Comparison of ENCODE assay signal across 21 cellular contexts in the genomic region with DNA sequence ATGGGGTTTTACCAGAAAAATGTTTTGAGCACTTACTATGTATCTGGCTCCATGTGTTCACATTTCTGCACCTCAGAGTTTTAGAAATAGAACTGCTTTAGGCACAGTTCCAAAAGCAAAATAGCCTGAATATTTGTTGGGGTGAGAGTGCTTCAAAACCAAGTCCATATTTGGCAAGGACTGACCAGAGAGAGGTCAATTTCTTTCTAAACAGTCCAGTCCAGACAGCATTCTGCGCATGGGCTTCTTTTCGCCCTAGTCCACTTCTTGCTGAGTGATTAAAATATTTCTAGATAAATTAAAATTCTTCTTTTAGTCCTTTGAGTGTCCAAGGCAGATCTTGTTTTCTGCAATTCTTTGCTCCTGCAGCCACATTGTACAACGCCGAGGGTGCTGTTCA.
DNase-seq lines count a peak whose midpoint lies in the region; ATAC-seq, FAIRE-seq and TF ChIP-seq lines count a peak whose summit lies in the region.
"Had no signal": no experiment of that assay in that cellular context is flagged by ENCODE, and none has a peak within 500 bp of the region (broad histone marks: within the 10 kb centered on the region; RNA-seq: fewer than 3 reads in every experiment).

No MANE protein-coding gene starts in this region.

- no peaks in the 10 kb centered on the region for H3K27me3 Mint-ChIP-seq in chondrocyte (ENCODE audit: low read depth)
- peaks cover 4% of the 10 kb centered on the region for H3K27me3 Mint-ChIP-seq in activated T-cell treated with anti-CD3 and anti-CD28 coated beads, Interleukin-2, amount 50 U/mL, for 4 hours (ENCODE audit: low read depth)

- FAIRE-seq in urothelium cell line (lab: Jason Lieb, UNC), result no peak
- FAIRE-seq: A204.1, TTC549 had no signal

- H3K9me3 Mint-ChIP-seq in chondrocyte (ENCODE audit: low read depth), result no peaks in the 10 kb centered on the region
- H3K9me3 Mint-ChIP-seq in activated T-cell treated with anti-CD3 and anti-CD28 coated beads, Interleukin-2, amount 50 U/mL, for 4 hours, result no peaks in the 10 kb centered on the region
- H3K9me3 Mint-ChIP-seq: activated CD4-positive, alpha-beta memory T cell treated with anti-CD3 and anti-CD28 coated beads for 36 hours; activated naive CD4-positive, alpha-beta T cell treated with anti-CD3 and anti-CD28 coated beads, Interleukin-2, amount 50 U/mL, for 24 hours; activated T-helper 2 cell treated with anti-CD3 and anti-CD28 coated beads, Interferon-gamma antibody, Interleukin-2, Interleukin-4, amounts not matched to agents 10 μg/mL and 5 μg/mL and 100 μg/mL, durations not matched to agents 14 hours and 24 hours and 36 hours had no signal

- H3K27me3 ChIP-seq in upper lobe of right lung, result no peaks in the 10 kb centered on the region
- H3K27me3 ChIP-seq: BE2C, Peyer's patch, SJSA1, thyroid gland had no signal

- no peaks in the 10 kb centered on the region for H3K36me3 ChIP-seq in upper lobe of right lung
- H3K36me3 ChIP-seq: BE2C, Peyer's patch, SJSA1, thyroid gland had no signal

- H3K4me3 ChIP-seq in upper lobe of right lung, result no peak overlapping the region
- H3K4me3 ChIP-seq: Peyer's patch, SJSA1, thyroid gland had no signal

- H3K27ac Mint-ChIP-seq in chondrocyte (ENCODE audit: unreplicated experiment), result peak overlapping the region; percentile 32
- H3K27ac Mint-ChIP-seq: activated CD4-positive, alpha-beta memory T cell treated with anti-CD3 and anti-CD28 coated beads for 36 hours; activated naive CD4-positive, alpha-beta T cell treated with anti-CD3 and anti-CD28 coated beads, Interleukin-2, amount 50 U/mL, for 24 hours; activated T-helper 2 cell treated with anti-CD3 and anti-CD28 coated beads, Interferon-gamma antibody, Interleukin-2, Interleukin-4, amounts not matched to agents 10 μg/mL and 5 μg/mL and 100 μg/mL, durations not matched to agents 14 hours and 24 hours and 36 hours had no signal

- intact Hi-C loops in left cardiac atrium (cut with DNase I), result no loop called here
- intact Hi-C loops in Right ventricle myocardium superior (cut with DNase I), result no loop called here
- intact Hi-C loops in upper lobe of right lung (cut with DNase I), result no loop called here

- H3K4me1 Mint-ChIP-seq in chondrocyte (ENCODE audit: low read depth), result peaks cover 38% of the 10 kb centered on the region
- no peaks in the 10 kb centered on the region for H3K4me1 Mint-ChIP-seq in activated T-cell treated with anti-CD3 and anti-CD28 coated beads, Interleukin-2, amount 50 U/mL, for 4 hours (ENCODE audit: low read depth)
- H3K4me1 Mint-ChIP-seq: activated naive CD4-positive, alpha-beta T cell treated with anti-CD3 and anti-CD28 coated beads, Interleukin-2, amount 50 U/mL, for 24 hours; naive B cell had no signal

- no peak for TF ChIP-seq CTCF in chondrocyte (IDR thresholded peaks at IDR 0.05)
- TF ChIP-seq CTCF in upper lobe of right lung (IDR thresholded peaks at IDR 0.05), result no peak

- ATAC-seq in left cardiac atrium (peak; percentile 35 to 59), Right ventricle myocardium superior (ENCODE audit: poor library complexity) (no peak), left lobe of liver (peak; percentile 26), upper lobe of right lung (peak; percentile 63)
- ATAC-seq in activated T-cell treated with anti-CD3 and anti-CD28 coated beads, Interleukin-2, amount 50 U/mL, for 4 hours, result no peak
- ATAC-seq: stimulated activated naive CD8-positive, alpha-beta T cell treated with anti-CD3 and anti-CD28 coated beads, Interleukin-15, Interleukin-2, amounts not matched to agents 100 U/mL and 50 U/mL, for 24 hours had no signal

- H3K4me3 Mint-ChIP-seq in chondrocyte (ENCODE audit: unreplicated experiment), result no peak overlapping the region
- H3K4me3 Mint-ChIP-seq in activated T-cell treated with anti-CD3 and anti-CD28 coated beads, Interleukin-2, amount 50 U/mL, for 4 hours, result no peak overlapping the region
- H3K4me3 Mint-ChIP-seq: activated CD4-positive, alpha-beta memory T cell treated with anti-CD3 and anti-CD28 coated beads for 36 hours; activated naive CD4-positive, alpha-beta T cell treated with anti-CD3 and anti-CD28 coated beads, Interleukin-2, amount 50 U/mL, for 24 hours; naive B cell had no signal

- H3K9me3 ChIP-seq in upper lobe of right lung, result no peaks in the 10 kb centered on the region
- H3K9me3 ChIP-seq: BE2C, Peyer's patch, SJSA1, thyroid gland had no signal

- H3K27ac ChIP-seq in upper lobe of right lung, result no peak overlapping the region
- H3K27ac ChIP-seq: Peyer's patch, SJSA1, thyroid gland had no signal

- DNase-seq in left cardiac atrium (no peak), Right ventricle myocardium superior (no peak), chondrocyte (ENCODE audit: low spot score) (no peak), left lobe of liver (ENCODE audit: low spot score) (no peak), upper lobe of right lung (no peak), urothelium cell line (ENCODE audit: low spot score) (no peak), kidney glomerular epithelial cell (lab: John Stamatoyannopoulos, UW) (no peak)
- no peak for DNase-seq in activated T-cell treated with anti-CD3 and anti-CD28 coated beads, Interleukin-2, amount 50 U/mL, for 4 hours
- DNase-seq: central memory CD4-positive, alpha-beta T cell; naive B cell; NCI-H187 treated with DMSO at 0.1 percent for 48 hours; Peyer's patch had no signal

- H3K4me1 ChIP-seq in upper lobe of right lung, result peaks cover 10% of the 10 kb centered on the region
- H3K4me1 ChIP-seq: BE2C, Peyer's patch, SJSA1 had no signal

- no peaks in the 10 kb centered on the region for H3K36me3 Mint-ChIP-seq in chondrocyte (ENCODE audit: low read depth)
- no peaks in the 10 kb centered on the region for H3K36me3 Mint-ChIP-seq in activated T-cell treated with anti-CD3 and anti-CD28 coated beads, Interleukin-2, amount 50 U/mL, for 4 hours (ENCODE audit: insufficient read depth)
- H3K36me3 Mint-ChIP-seq: activated CD4-positive, alpha-beta memory T cell treated with anti-CD3 and anti-CD28 coated beads for 36 hours; activated naive CD4-positive, alpha-beta T cell treated with anti-CD3 and anti-CD28 coated beads, Interleukin-2, amount 50 U/mL, for 24 hours; naive B cell had no signal

Comparison
In these comparisons a context has a peak if more than half of its experiments do, and no peak if none do; other contexts are left out.
1. ATAC-seq: peak in left cardiac atrium (2 of 2), left lobe of liver (single experiment) and upper lobe of right lung (single experiment); none in Right ventricle myocardium superior (single experiment) and activated T-cell treated with anti-CD3 and anti-CD28 coated beads, Interleukin-2, amount 50 U/mL, for 4 hours (0 of 2).